In genomic region chr1:169390303-169390702, GRCh38 we compare ENCODE assay signal across 13 cellular contexts.
A peak's percentile ranks its signal among the peaks of the same experiment; 100 is the strongest.
DNase-seq lines count a peak whose midpoint lies in the region; ATAC-seq and FAIRE-seq lines count a peak whose summit lies in the region.
"Had no signal": no experiment of that assay in that cellular context is flagged by ENCODE, and none has a peak within 500 bp of the region (broad histone marks: within the 10 kb centered on the region; RNA-seq: fewer than 3 reads in every experiment).

No MANE protein-coding gene starts in this region.

- FAIRE-seq in TTC549 (lab: Jason Lieb, UNC) = peak; percentile 85

- ATAC-seq in GM18517 (IDR thresholded peaks at IDR 0.05; ENCODE audit: unreplicated experiment) (peak; percentile 84), GM19455 (IDR thresholded peaks at IDR 0.05; ENCODE audit: unreplicated experiment) (peak; percentile 90), HG02885 (IDR thresholded peaks at IDR 0.05; ENCODE audit: poor library complexity, unreplicated experiment) (peak; percentile 92), HG03196 (IDR thresholded peaks at IDR 0.05; ENCODE audit: unreplicated experiment) (no peak), HG02763 (IDR thresholded peaks at IDR 0.05; ENCODE audit: unreplicated experiment) (no peak)

- DNase-seq in NCI-H524 treated with DMSO at 0.1 percent for 48 hours (lab: John Stamatoyannopoulos, UW) (no peak), NCI-H2171 treated with DMSO at 0.1 percent for 48 hours (lab: John Stamatoyannopoulos, UW) (no peak)
- DNase-seq: CD4-positive, alpha-beta memory T cell; hippocampal formation; mesenchymal stem cell; NCI-H187 treated with DMSO at 0.1 percent for 48 hours; stimulated activated naive CD4-positive, alpha-beta T cell had no signal

Comparison
In these comparisons a context has a peak if more than half of its experiments do, and no peak if none do; other contexts are left out.
1. ATAC-seq: peak in GM18517 (single experiment), GM19455 (single experiment) and HG02885 (single experiment); none in HG03196 (single experiment) and HG02763 (single experiment).